ENCODE assay signal across 8 cellular contexts in genomic region chr22:22848364-22848866, GRCh38. TPM values are rescaled to one million over a fixed set of nuclear protein-coding genes. Genes with fewer than 3 reads are reported as not detected.
DNase-seq lines count a peak whose midpoint lies in the region; ATAC-seq and TF ChIP-seq lines count a peak whose summit lies in the region.

No MANE protein-coding gene starts in this region.

- no peaks in the 10 kb centered on the region for H3K36me3 ChIP-seq in CD4-positive, alpha-beta memory T cell (ENCODE audit: insufficient read depth, low read length)
- H3K36me3 ChIP-seq in SU-DHL-6 (ENCODE audit: low read length) = no peaks in the 10 kb centered on the region
- H3K36me3 ChIP-seq in adrenal gland (replicated peaks in 1 of 2) = no peaks in the 10 kb centered on the region

- peaks cover 0 to 2% of the 10 kb centered on the region in 2 donors for H3K36me3 Mint-ChIP-seq in CD4-positive, alpha-beta memory T cell

- H4K20me1 ChIP-seq in SU-DHL-6 (ENCODE audit: low read depth, low read length) = no peaks in the 10 kb centered on the region

- WGBS in adrenal gland, 4 donors = 13 to 30% (median 29%) methylated on average over 4 to 5 of the region's 5 CpGs

- no peaks in the 10 kb centered on the region for H3K9me2 ChIP-seq in SU-DHL-6 (replicated peaks; ENCODE audit: insufficient read depth, low read length)

- H3F3A ChIP-seq in SU-DHL-6 (ENCODE audit: insufficient read depth) = peaks cover 13% of the 10 kb centered on the region

- H3K27me3 ChIP-seq in CD4-positive, alpha-beta memory T cell (ENCODE audit: insufficient read depth, low read length) = no peaks in the 10 kb centered on the region
- H3K27me3 ChIP-seq in HL-60 (ENCODE audit: insufficient read depth, poor library complexity, severe bottlenecking) (peaks cover 14% of the 10 kb centered on the region), SU-DHL-6 (ENCODE audit: low read length) (no peaks in the 10 kb centered on the region), adrenal gland (no peaks in the 10 kb centered on the region)

- intact Hi-C loops in CD4-positive, alpha-beta memory T cell (cut with micrococcal nuclease) = loop anchor here (1.0 to 2.0 kb wide), 3 partner anchors 29 to 38 kb away; no protein-coding TSS in a partner anchor
- intact Hi-C loops in adrenal gland (cut with DNase I) = loop anchor here in 1 of 2 donors (5.0 kb wide), 1 partner anchor 109 kb away; no protein-coding TSS in a partner anchor

- no peak for ATAC-seq in HG02588 (IDR thresholded peaks at IDR 0.05; ENCODE audit: unreplicated experiment)
- ATAC-seq in HG03354 (IDR thresholded peaks at IDR 0.05; ENCODE audit: poor library complexity, severe bottlenecking, unreplicated experiment) = no peak

- H3K4me3 ChIP-seq in CD4-positive, alpha-beta memory T cell (ENCODE audit: low read length in 2 of 2) = no peak overlapping the region
- H3K4me3 ChIP-seq in HL-60 (replicated peaks; ENCODE audit: insufficient read depth, low read length) (no peak overlapping the region), SU-DHL-6 (ENCODE audit: insufficient read depth, low read length, poor library complexity, severe bottlenecking) (no peak overlapping the region), adrenal gland (no peak overlapping the region)

- H3K9me3 ChIP-seq in CD4-positive, alpha-beta memory T cell (ENCODE audit: control insufficient read depth in 1 of 2, low read length in 2 of 2) = no peaks in the 10 kb centered on the region
- H3K9me3 ChIP-seq in SU-DHL-6 (ENCODE audit: insufficient read depth, low read length) (no peaks in the 10 kb centered on the region), adrenal gland (replicated peaks in 1 of 3) (no peaks in the 10 kb centered on the region)

- CTCF ChIA-PET in CD4-positive, alpha-beta memory T cell (lab: Charles Lee; ENCODE audit: partially characterized antibody) = interaction anchor here (0.7 to 15.2 kb wide), 24 partner anchors 9 to 103 kb away, joined by 3 to 560 read pairs (median 15); no protein-coding TSS in a partner anchor

- H3K27ac Mint-ChIP-seq in CD4-positive, alpha-beta memory T cell = peak overlapping the region in 5 of 7 donors; percentile 42 to 70 (median 61)

- TF ChIP-seq CTCF in HL-60 (IDR thresholded peaks at IDR 0.05; ENCODE audit: insufficient read depth, low read length) = peak; percentile 90
- TF ChIP-seq CTCF in SU-DHL-6 (IDR thresholded peaks at IDR 0.05; ENCODE audit: insufficient read depth, low read length, poor library complexity, severe bottlenecking) = peak; percentile 100
- TF ChIP-seq CTCF in adrenal gland (IDR thresholded peaks at IDR 0.05) = peak; percentile 62 to 92 (median 76)

- no peak overlapping the region for H2AFZ ChIP-seq in SU-DHL-6 (ENCODE audit: low read depth, low read length, severe bottlenecking)

- peak overlapping the region in 4 of 8 donors; percentile 32 to 49 (median 40) for H3K4me3 Mint-ChIP-seq in CD4-positive, alpha-beta memory T cell

- no peaks in the 10 kb centered on the region for H3K9me3 Mint-ChIP-seq in CD4-positive, alpha-beta memory T cell

- DNase-seq in CD4-positive, alpha-beta memory T cell = peak; percentile 52 to 72 (median 57)
- peak in 1 of 2 experiments; percentile 31 for DNase-seq in HL-60 (ENCODE audit: low read depth in 1 of 2, low spot score in 1 of 2)
- DNase-seq in adrenal gland = peak; percentile 45 to 74 (median 65)
- peak in 28 of 51 donors; percentile 1 to 54 (median 12) for DNase-seq in hypothalamus (lab: John Stamatoyannopoulos, UW)
- DNase-seq in smooth muscle cell of the brain vasculature (ENCODE audit: low read depth, low spot score) = peak; percentile 13

- H3K4me1 Mint-ChIP-seq in CD4-positive, alpha-beta memory T cell = peaks cover 31 to 55% (median 45%) of the 10 kb centered on the region in 4 donors

- no peak for TF ChIP-seq POLR2A in adrenal gland (IDR thresholded peaks at IDR 0.05)

- H3K27ac ChIP-seq in CD4-positive, alpha-beta memory T cell (ENCODE audit: low read depth, low read length) = no peak overlapping the region
- H3K27ac ChIP-seq in HL-60 (replicated peaks) (no peak overlapping the region), SU-DHL-6 (ENCODE audit: low read depth, low read length) (peak overlapping the region; percentile 65; the same call in 1 of the 2 replicates), adrenal gland (no peak overlapping the region)

- H3K4me2 ChIP-seq in SU-DHL-6 (ENCODE audit: low read depth, low read length, poor library complexity, severe bottlenecking) = no peak overlapping the region

- peak overlapping the region; percentile 47; the same call in 1 of the 2 replicates for H3K9ac ChIP-seq in SU-DHL-6 (ENCODE audit: low read length)

- H3K27me3 Mint-ChIP-seq in CD4-positive, alpha-beta memory T cell = peaks cover 0 to 1% of the 10 kb centered on the region in 2 donors

- H3K79me2 ChIP-seq in SU-DHL-6 (ENCODE audit: insufficient read depth, low read length) = no peaks in the 10 kb centered on the region

- POLR2A ChIA-PET in CD4-positive, alpha-beta memory T cell (lab: Charles Lee; ENCODE audit: partially characterized antibody) = interaction anchor here (0.6 to 14.8 kb wide), 11 partner anchors 15 to 95 kb away, joined by 3 to 250 read pairs (median 4); no protein-coding TSS in a partner anchor

- H3K4me1 ChIP-seq in CD4-positive, alpha-beta memory T cell (ENCODE audit: insufficient read depth, low read length) = peaks cover 12% of the 10 kb centered on the region
- H3K4me1 ChIP-seq in adrenal gland (replicated peaks in 1 of 2) = no peaks in the 10 kb centered on the region

RNA-seq across cellular contexts. Expression of gene IGLL5, which starts 39.2 kb away (rescaled TPM):
- total RNA-seq in CD4-positive, alpha-beta memory T cell = not detected
- polyA plus RNA-seq in CD4-positive, alpha-beta memory T cell = 1 to 10 TPM in 1 of 2 donors, under 1 TPM in 1; 0.26 to 3.6 TPM
- total RNA-seq in adrenal gland = 1 to 10 TPM in 2 of 8 donors, under 1 TPM in 1, not detected in 5; 0.43 to 2.2 (median 1.4) TPM
- 10 to 100 TPM in 1 of 3 donors, 1 to 10 TPM in 2; 1.4 to 24.7 (median 3.1) TPM for polyA plus RNA-seq in adrenal gland
